ENCODE assay signal across 22 cellular contexts in genomic region chr3:78937486-78937885, GRCh38.
"Had no signal": no experiment of that assay in that cellular context is flagged by ENCODE, and none has a peak within 500 bp of the region (broad histone marks: within the 10 kb centered on the region; RNA-seq: fewer than 3 reads in every experiment).

No MANE protein-coding gene starts in this region.

- DNase-seq: dorsolateral prefrontal cortex; effector CD4-positive, alpha-beta T cell; hypothalamus; immature natural killer cell; islet precursor cell; kidney glomerular epithelial cell; left colon; left ventricle myocardium superior; lower lobe of right lung; naive thymus-derived CD8-positive, alpha-beta T cell; nephron progenitor cell; nucleus accumbens; sigmoid colon; stimulated activated CD4-positive, alpha-beta T cell treated with anti-CD3 and anti-CD28 coated beads, Interleukin-2, amount 100 ng/mL, for 24 hours; stimulated activated CD4-positive, alpha-beta T cell treated with anti-CD3 and anti-CD28 coated beads, Interleukin-4, amount 100 ng/mL, for 24 hours; stimulated activated naive CD8-positive, alpha-beta T cell treated with anti-CD3 and anti-CD28 coated beads, Interleukin-15, Interleukin-2, amounts not matched to agents 100 U/mL and 50 U/mL, for 24 hours; substantia nigra; testis; tibial artery had no signal

- ATAC-seq: left colon; left ventricle myocardium superior; lower lobe of right lung; naive thymus-derived CD8-positive, alpha-beta T cell; stimulated activated memory B cell treated with anti-CD40 and anti-IgM and Interleukin-4, amounts not matched to agents 10 μg/mL and 1 μg/mL and 100 μg/mL, for 72 hours; stimulated activated naive CD8-positive, alpha-beta T cell treated with anti-CD3 and anti-CD28 coated beads, Interleukin-15, Interleukin-2, amounts not matched to agents 100 U/mL and 50 U/mL, for 24 hours had no signal

- H3K4me1 ChIP-seq: lower lobe of right lung, right atrium auricular region, testis, tibial artery had no signal

- H3K9me3 ChIP-seq: lower lobe of right lung, prostate gland, right atrium auricular region, sigmoid colon, testis, tibial artery had no signal

- H3K36me3 ChIP-seq: lower lobe of right lung, prostate gland, right atrium auricular region, sigmoid colon, tibial artery had no signal

- H3K4me3 ChIP-seq: dorsolateral prefrontal cortex, lower lobe of right lung, prostate gland, right atrium auricular region, sigmoid colon, testis, tibial artery had no signal

- H3K27ac ChIP-seq: dorsolateral prefrontal cortex, lower lobe of right lung, prostate gland, right atrium auricular region, sigmoid colon, testis, tibial artery had no signal

- H3K27me3 ChIP-seq: dorsolateral prefrontal cortex, right atrium auricular region, sigmoid colon, testis, tibial artery had no signal
